In genomic region chr1:26472901-26473845, GRCh38 we compare ENCODE assay signal across 8 cellular contexts. TPM values are rescaled to one million over a fixed set of nuclear protein-coding genes. Genes with fewer than 3 reads are reported as not detected.
DNase-seq lines count a peak whose midpoint lies in the region; ATAC-seq and TF ChIP-seq lines count a peak whose summit lies in the region.

No MANE protein-coding gene starts in this region.

- peaks cover 50% of the 10 kb centered on the region for H3K4me1 Mint-ChIP-seq in activated CD4-positive, alpha-beta T cell treated with anti-CD3 and anti-CD28 coated beads for 36 hours

- peak; percentile 51 for ATAC-seq in HG03378 (IDR thresholded peaks at IDR 0.05; ENCODE audit: unreplicated experiment)
- peak; percentile 62 for ATAC-seq in activated CD4-positive, alpha-beta T cell treated with anti-CD3 and anti-CD28 coated beads for 36 hours

- H3K27me3 ChIP-seq in kidney epithelial cell (ENCODE audit: control insufficient read depth, insufficient read depth, low read length), result no peaks in the 10 kb centered on the region

- H3K4me3 Mint-ChIP-seq in activated CD4-positive, alpha-beta T cell treated with anti-CD3 and anti-CD28 coated beads for 36 hours, result peak overlapping the region; percentile 91

- H3K9me3 Mint-ChIP-seq in activated CD4-positive, alpha-beta T cell treated with anti-CD3 and anti-CD28 coated beads for 36 hours (ENCODE audit: low read depth), result no peaks in the 10 kb centered on the region

- H3K36me3 ChIP-seq in kidney epithelial cell (ENCODE audit: control insufficient read depth, insufficient read depth, low read length), result peaks cover 4% of the 10 kb centered on the region

- TF ChIP-seq CTCF in AG10803 (conservative IDR thresholded peaks at IDR 0.05; ENCODE audit: low read length), result no peak
- no peak for TF ChIP-seq CTCF in kidney epithelial cell (IDR thresholded peaks at IDR 0.05; ENCODE audit: insufficient read depth, low read length, poor library complexity, severe bottlenecking)

- peak; percentile 93 for DNase-seq in AG10803 (ENCODE audit: low read depth)
- DNase-seq in GM19238 (ENCODE audit: insufficient read length, low spot score), result peak; percentile 87
- peak; percentile 91 for DNase-seq in NCI-H510A treated with DMSO at 0.1 percent for 48 hours (lab: John Stamatoyannopoulos, UW)
- peak; percentile 97 for DNase-seq in activated CD4-positive, alpha-beta T cell treated with anti-CD3 and anti-CD28 coated beads for 36 hours
- peak; percentile 99 for DNase-seq in cerebellum (ENCODE audit: low spot score)
- DNase-seq in kidney epithelial cell (ENCODE audit: low read depth), result peak; percentile 49
- peak; percentile 92 to 95 (median 94) for DNase-seq in stimulated activated CD4-positive, alpha-beta T cell treated with anti-CD3 and anti-CD28 coated beads, Interleukin-12 subunit alpha, Interleukin-12 subunit beta, amount 100 ng/mL, for 48 hours (ENCODE audit: low read depth in 2 of 3, low spot score in 1 of 3)

- POLR2A ChIA-PET in activated CD4-positive, alpha-beta T cell treated with anti-CD3 and anti-CD28 coated beads for 36 hours (lab: Charles Lee), result interaction anchor here (0.7 kb wide), 1 partner anchor 69 kb away, joined by 5 read pairs; no protein-coding TSS in a partner anchor

- intact Hi-C loops in activated CD4-positive, alpha-beta T cell treated with anti-CD3 and anti-CD28 coated beads for 36 hours (cut with DNase I, micrococcal nuclease), result loop anchor here (1.0 to 2.0 kb wide), 14 partner anchors 27 to 568 kb away; partner anchors contain the start of genes DHDDS (in 2 of the 2), NUDC (in 1 of the 2), PAFAH2 (in 1 of the 2) and PDIK1L (in 1 of the 2)

- H3K27ac Mint-ChIP-seq in activated CD4-positive, alpha-beta T cell treated with anti-CD3 and anti-CD28 coated beads for 36 hours, result peak overlapping the region; percentile 43

- H3K27me3 Mint-ChIP-seq in activated CD4-positive, alpha-beta T cell treated with anti-CD3 and anti-CD28 coated beads for 36 hours, result no peaks in the 10 kb centered on the region

- peaks cover 49% of the 10 kb centered on the region for H3K36me3 Mint-ChIP-seq in activated CD4-positive, alpha-beta T cell treated with anti-CD3 and anti-CD28 coated beads for 36 hours (ENCODE audit: low read depth)

- CTCF ChIA-PET in activated CD4-positive, alpha-beta T cell treated with anti-CD3 and anti-CD28 coated beads for 36 hours (lab: Charles Lee), result no interaction called here

- peak overlapping the region; percentile 78 for H3K4me3 ChIP-seq in AG10803 (ENCODE audit: low read length)
- peak overlapping the region; percentile 76 for H3K4me3 ChIP-seq in kidney epithelial cell (ENCODE audit: low read depth, low read length)

RNA-seq across cellular contexts. Expression of gene HMGN2, which starts 0.9 kb away (rescaled TPM):
- 100 to 1,000 TPM; 660 to 867 TPM for total RNA-seq in activated CD4-positive, alpha-beta T cell treated with anti-CD3 and anti-CD28 coated beads for 36 hours
- total RNA-seq in cerebellum (304 TPM), kidney epithelial cell (126 and 131 TPM in 2 replicates)

RNA-seq across cellular contexts. Expression of gene DHDDS, which starts 41.1 kb away (rescaled TPM):
- total RNA-seq in activated CD4-positive, alpha-beta T cell treated with anti-CD3 and anti-CD28 coated beads for 36 hours, result 10 to 100 TPM; 34.1 to 40.7 TPM
- total RNA-seq in cerebellum (33.3 TPM), kidney epithelial cell (43.8 and 52.7 TPM in 2 replicates)

RNA-seq across cellular contexts. Expression of gene RPS6KA1, which starts 56.4 kb away (rescaled TPM):
- total RNA-seq in activated CD4-positive, alpha-beta T cell treated with anti-CD3 and anti-CD28 coated beads for 36 hours, result 100 to 1,000 TPM; 116 to 160 TPM
- total RNA-seq in cerebellum (12.5 TPM), kidney epithelial cell (48.1 and 48.5 TPM in 2 replicates)

Comparison
In these comparisons a context has a peak if more than half of its experiments do, and no peak if none do; other contexts are left out.
1. Peak in every context shown above with its lines: DNase-seq, ATAC-seq and H3K4me3 ChIP-seq.
2. DNase-seq: peak in every context shown above with its lines; median percentile 99 in cerebellum; 97 in activated CD4-positive, alpha-beta T cell treated with anti-CD3 and anti-CD28 coated beads for 36 hours; 94 in stimulated activated CD4-positive, alpha-beta T cell treated with anti-CD3 and anti-CD28 coated beads, Interleukin-12 subunit alpha, Interleukin-12 subunit beta, amount 100 ng/mL, for 48 hours; 93 in AG10803; 91 in NCI-H510A treated with DMSO at 0.1 percent for 48 hours; 87 in GM19238; 49 in kidney epithelial cell.